6 cellular contexts compared by ENCODE assay signal in genomic region chr17:35665662-35666061, GRCh38.
"Had no signal": no experiment of that assay in that cellular context is flagged by ENCODE, and none has a peak within 500 bp of the region (broad histone marks: within the 10 kb centered on the region; RNA-seq: fewer than 3 reads in every experiment).

No MANE protein-coding gene starts in this region.

- ATAC-seq: GM23338 had no signal

- FAIRE-seq: H1, H54 had no signal

- H2AFZ ChIP-seq: GM23338 had no signal

- DNase-seq: H9, HCEC 1CT, KG1 had no signal

- H3K4me3 ChIP-seq: GM23338 had no signal

- H3K4me2 ChIP-seq: GM23338 had no signal
